In the genomic region with DNA sequence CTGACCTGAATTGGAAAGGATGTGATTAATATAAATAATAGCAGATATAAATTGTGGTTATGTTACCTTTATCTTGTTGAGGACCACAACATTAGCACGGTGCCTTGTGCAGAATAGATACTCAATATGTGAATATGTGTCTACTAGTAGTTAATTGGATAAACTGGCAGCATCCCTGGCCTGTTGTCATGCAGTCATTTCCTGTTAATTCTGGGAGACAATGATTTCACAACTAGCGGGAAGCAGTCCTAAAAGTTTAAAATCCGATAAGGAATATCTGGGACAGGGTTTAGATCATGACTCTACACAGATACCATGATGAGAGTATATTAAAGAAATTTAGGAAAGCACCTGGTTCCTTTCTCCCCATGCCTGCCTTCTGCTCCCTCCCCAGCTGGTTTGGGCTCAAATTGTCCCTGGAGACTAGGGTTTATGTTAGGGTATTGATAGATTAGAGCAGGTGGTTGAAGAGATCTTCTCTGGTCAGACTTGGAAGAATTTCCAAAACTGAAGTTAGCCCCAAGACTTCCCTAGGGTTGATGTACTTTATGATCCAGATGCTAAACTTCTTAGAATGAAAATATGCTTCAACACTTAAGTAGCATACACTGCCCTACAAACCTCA, we compare ENCODE assay signal across 22 cellular contexts. TPM values are rescaled to one million over a fixed set of nuclear protein-coding genes. Genes with fewer than 3 reads are reported as not detected.
DNase-seq lines count a peak whose midpoint lies in the region; ATAC-seq, FAIRE-seq and TF ChIP-seq lines count a peak whose summit lies in the region.
"Had no signal": no experiment of that assay in that cellular context is flagged by ENCODE, and none has a peak within 500 bp of the region (broad histone marks: within the 10 kb centered on the region; RNA-seq: fewer than 3 reads in every experiment).

No MANE protein-coding gene starts in this region.

- no peaks in the 10 kb centered on the region for H3K79me2 ChIP-seq in HepG2 (ENCODE audit: insufficient read depth, low read length)

- H3K9me3 ChIP-seq in HepG2 (ENCODE audit: low read length) = no peaks in the 10 kb centered on the region
- H3K9me3 ChIP-seq in right lobe of liver = no peaks in the 10 kb centered on the region
- no peaks in the 10 kb centered on the region for H3K9me3 ChIP-seq in aorta (ENCODE audit: control insufficient read depth, low read length)
- H3K9me3 ChIP-seq in BE2C = no peaks in the 10 kb centered on the region
- H3K9me3 ChIP-seq: A549, SJSA1 had no signal

- H3K4me3 ChIP-seq in HepG2 (replicated peaks in 1 of 3; ENCODE audit: insufficient read depth in 1 of 3, low read depth in 2 of 3, low read length in 3 of 3) (no peak overlapping the region), right lobe of liver (no peak overlapping the region), fibroblast of mammary gland (ENCODE audit: control insufficient read depth, low read depth, low read length) (no peak overlapping the region), aorta (ENCODE audit: low read length in 2 of 2) (no peak overlapping the region), dorsolateral prefrontal cortex (no peak overlapping the region), BE2C (ENCODE audit: low read depth, low read length) (no peak overlapping the region)

- TF ChIP-seq RAD21 in HepG2 (CRISPR knock-in tag; IDR thresholded peaks at IDR 0.05) = no peak

- TF ChIP-seq POLR2A in HepG2 (IDR thresholded peaks at IDR 0.05; ENCODE audit: insufficient read depth in 1 of 2, low read depth in 2 of 2, low read length in 2 of 2) (no peak), right lobe of liver (IDR thresholded peaks at IDR 0.05) (no peak)

- H3K36me3 ChIP-seq in HepG2 (replicated peaks in 1 of 2; ENCODE audit: control insufficient read depth in 1 of 2, insufficient read depth in 2 of 2, low read length in 2 of 2) = no peaks in the 10 kb centered on the region
- H3K36me3 ChIP-seq in right lobe of liver = no peaks in the 10 kb centered on the region
- H3K36me3 ChIP-seq in aorta (ENCODE audit: control insufficient read depth in 1 of 2, insufficient read depth in 2 of 2, low read length in 1 of 2) = peaks cover 3 to 14% of the 10 kb centered on the region in 2 donors
- no peaks in the 10 kb centered on the region for H3K36me3 ChIP-seq in BE2C
- H3K36me3 ChIP-seq: SJSA1 had no signal

- no TSS peak for BruUV-seq in HepG2 (replicated peaks; lab: Mats Ljungman, UMichigan)

- H3K27me3 ChIP-seq in HepG2 (ENCODE audit: control insufficient read depth in 1 of 2, insufficient read depth in 2 of 2, low read length in 2 of 2) (0 out of 5 replicates have a peak, but pooled peaks cover 0 to 5% of the 10 kb centered on the region in 2 experiments), right lobe of liver (no peaks in the 10 kb centered on the region), aorta (ENCODE audit: control insufficient read depth in 1 of 2, insufficient read depth in 2 of 2, low read length in 1 of 2) (no peaks in the 10 kb centered on the region), dorsolateral prefrontal cortex (no peaks in the 10 kb centered on the region), BE2C (no peaks in the 10 kb centered on the region)
- H3K27me3 ChIP-seq: SJSA1 had no signal

- FAIRE-seq in HepG2 (lab: Jason Lieb, UNC) = no peak
- FAIRE-seq: A549 had no signal

- DNase-seq in HepG2 (ENCODE audit: low spot score) = no peak
- DNase-seq in right lobe of liver = no peak
- DNase-seq in NCI-H524 (lab: John Stamatoyannopoulos, UW) = peak; percentile 34 to 56
- peak; percentile 15 for DNase-seq in fibroblast of mammary gland (ENCODE audit: low read depth)
- no peak for DNase-seq in aorta
- no peak for DNase-seq in dorsolateral prefrontal cortex
- no peak for DNase-seq in BE2C
- no peak for DNase-seq in NCI-H146 (lab: John Stamatoyannopoulos, UW)
- DNase-seq: Calu3; DMS79 treated with DMSO at 0.1 percent for 48 hours; GF-D8; GOT3; HCEC 1CT; NCI-H1092; NCI-H1417 treated with DMSO at 0.1 percent for 48 hours; NCI-H187; NCI-H2081 treated with DMSO at 0.1 percent for 48 hours; NK-92 treated with Interleukin-12 subunit alpha and Interleukin-12 subunit beta, amount 100 ng/mL, for 24 hours; PC-3 had no signal

- H4K20me1 ChIP-seq in HepG2 (ENCODE audit: insufficient read depth, low read length) = no peaks in the 10 kb centered on the region

- no peak for TF ChIP-seq CTCF in HepG2 (CRISPR knock-in tag; IDR thresholded peaks at IDR 0.05)
- TF ChIP-seq CTCF in right lobe of liver (IDR thresholded peaks at IDR 0.05) = no peak
- no peak for TF ChIP-seq CTCF in fibroblast of mammary gland (conservative IDR thresholded peaks at IDR 0.05; ENCODE audit: control insufficient read depth, insufficient read depth, low read depth, low read length)
- TF ChIP-seq CTCF in dorsolateral prefrontal cortex (IDR thresholded peaks at IDR 0.05 in 54 of 56, conservative IDR thresholded peaks at IDR 0.05 in 2 of 56; ENCODE audit: low read depth in 1 of 56, partially characterized antibody in 56 of 56) = no peak
- TF ChIP-seq CTCF in BE2C (IDR thresholded peaks at IDR 0.05; ENCODE audit: low read depth, low read length) = no peak

- H3K4me2 ChIP-seq in HepG2 (ENCODE audit: low read depth, low read length) = peak overlapping the region; percentile 78; the same call in 1 of the 2 replicates

- POLR2A ChIA-PET in HepG2 (lab: Yijun Ruan, JAX) = no interaction called here

- CTCF ChIA-PET in HepG2 (lab: Yijun Ruan, JAX; ENCODE audit: low intra/inter-chr PET ratio, low total read pairs) = no interaction called here

- TF ChIP-seq EP300 in HepG2 (IDR thresholded peaks at IDR 0.05; ENCODE audit: low read depth in 2 of 2, low read length in 2 of 2) (no peak), HepG2 (CRISPR knock-in tag; IDR thresholded peaks at IDR 0.05; ENCODE audit: borderline replicate concordance) (no peak)

- H3K9ac ChIP-seq in HepG2 (ENCODE audit: insufficient read depth, low read depth, low read length) = no peak overlapping the region

- intact Hi-C loops in HepG2 (cut with micrococcal nuclease; ENCODE audit: unreplicated experiment) = no loop called here
- intact Hi-C loops in right lobe of liver (cut with DNase I) = no loop called here
- intact Hi-C loops in aorta (cut with DNase I) = no loop called here
- intact Hi-C loops in dorsolateral prefrontal cortex (cut with DNase I) = no loop called here

- H3K4me1 ChIP-seq in HepG2 (ENCODE audit: insufficient read depth, low read length) (peaks cover 12% of the 10 kb centered on the region), right lobe of liver (no peaks in the 10 kb centered on the region), aorta (ENCODE audit: control insufficient read depth in 1 of 2, insufficient read depth in 2 of 2, low read length in 2 of 2) (no peaks in the 10 kb centered on the region), BE2C (no peaks in the 10 kb centered on the region)
- H3K4me1 ChIP-seq: SJSA1 had no signal

- ATAC-seq in HepG2 (no peak), right lobe of liver (no peak), aorta (ENCODE audit: low FRiP score) (peak; percentile 33)
- ATAC-seq: PC-3, Right ventricle myocardium inferior had no signal

- H3K27ac ChIP-seq in HepG2 (ENCODE audit: extremely low read length, insufficient read depth, low read length) (no peak overlapping the region), right lobe of liver (no peak overlapping the region), aorta (ENCODE audit: low read depth in 1 of 2, low read length in 2 of 2) (no peak overlapping the region), dorsolateral prefrontal cortex (no peak overlapping the region)

- no peak overlapping the region for H2AFZ ChIP-seq in HepG2 (ENCODE audit: low read length)

- WGBS in HepG2 (ENCODE audit: low lambda C conversion rate) = 56% methylated on average over 3 of the region's 3 CpGs
- 48% methylated on average over 3 of the region's 3 CpGs for WGBS in right lobe of liver (ENCODE audit: insufficient coverage, low coverage, low lambda C conversion rate, missing lambda C conversion rate)
- 63 to 64% methylated on average over 3 of the region's 3 CpGs for WGBS in aorta, 2 donors

- in situ Hi-C loops in HepG2 (cut with HindIII; ENCODE audit: extremely low pct_ligation_motif_present, low pct_unique_long_range_greater_than_20kb) = no loop called here

TF ChIP-seq in HepG2, 621 proteins besides CTCF, POLR2A, EP300 and RAD21 (continues in another document):
- no peak for TF ChIP-seq ZNF781 (CRISPR knock-in tag; IDR thresholded peaks at IDR 0.05; ENCODE audit: borderline replicate concordance, not compliant biosample characterization)
- TF ChIP-seq KAT8 (CRISPR knock-in tag; IDR thresholded peaks at IDR 0.05) = no peak
- TF ChIP-seq POGZ (CRISPR knock-in tag; IDR thresholded peaks at IDR 0.05) = no peak
- TF ChIP-seq ZNF713 (CRISPR knock-in tag; IDR thresholded peaks at IDR 0.05) = no peak
- TF ChIP-seq ZNF367 (CRISPR knock-in tag; IDR thresholded peaks at IDR 0.05; ENCODE audit: borderline replicate concordance) = no peak

RNA-seq across cellular contexts. Expression of a gene that starts 32.8 kb away (rescaled TPM):
- 0.34 and 0.42 TPM in 2 replicates for total RNA-seq in HepG2 (2016; rRNA removed; fragmentation: Illumina TruSeq; extraction: Trizol)
- 0.30 and 0.53 TPM in 2 replicates for total RNA-seq in HepG2 (2016; cell fraction: cytosol; rRNA removed; fragmentation: Illumina TruSeq; extraction: Trizol; ENCODE audit: low read depth)
- total RNA-seq in HepG2 (2016; cell fraction: insoluble cytoplasmic fraction; rRNA removed; fragmentation: Illumina TruSeq; extraction: Trizol) = 0.27 and 0.58 TPM in 2 replicates
- 0.49 and 0.76 TPM in 2 replicates for total RNA-seq in HepG2 (2016; cell fraction: membrane; rRNA removed; fragmentation: Illumina TruSeq; extraction: Trizol)
- 0.22 and 0.85 TPM in 2 replicates for total RNA-seq in HepG2 (2016; cell fraction: nucleus; rRNA removed; fragmentation: Illumina TruSeq; extraction: Trizol)
- 0.13 and 0.51 TPM in 2 replicates for polyA plus RNA-seq in HepG2 (2011; rRNA removed)
- 0.40 and 0.75 TPM in 2 replicates for polyA plus RNA-seq in HepG2 (2011; cell fraction: cytosol; rRNA removed)
- polyA plus RNA-seq in HepG2 (2011; cell fraction: nucleus; rRNA removed) = 0.14 and 0.19 TPM in 2 replicates
- 0.23 and 0.25 TPM in 2 replicates for polyA plus RNA-seq in HepG2 (2012)
- 0.27 and 0.35 TPM in 2 replicates for polyA plus RNA-seq in HepG2 (2016; cell fraction: cytosol; fragmentation: Illumina TruSeq; extraction: Trizol; ENCODE audit: low read depth)
- 0.56 and 0.59 TPM in 2 replicates for polyA plus RNA-seq in HepG2 (2016; cell fraction: insoluble cytoplasmic fraction; fragmentation: Illumina TruSeq; extraction: Trizol; ENCODE audit: low read depth)
- 0.32 and 0.33 TPM in 2 replicates for polyA plus RNA-seq in HepG2 (2016; cell fraction: membrane; fragmentation: Illumina TruSeq; extraction: Trizol; ENCODE audit: low read depth)
- polyA plus RNA-seq in HepG2 (2016; cell fraction: nucleus; fragmentation: Illumina TruSeq; extraction: Trizol; ENCODE audit: insufficient read depth, low read depth) = 0.43 and 0.75 TPM in 2 replicates
- 0.52 and 4.2 TPM in 2 replicates for polyA minus RNA-seq in HepG2 (2011; rRNA and poly(A)+ RNA removed; ENCODE audit: low replicate concordance)
- polyA minus RNA-seq in HepG2 (2011; cell fraction: cytosol; rRNA and poly(A)+ RNA removed) = 0.40 and 0.97 TPM in 2 replicates
- 0.25 and 0.77 TPM in 2 replicates for polyA minus RNA-seq in HepG2 (2011; cell fraction: nucleus; rRNA and poly(A)+ RNA removed)
- total RNA-seq in right lobe of liver = 10 to 100 TPM in 4 of 6 experiments, 1 to 10 TPM in 2; 7.3 to 15.1 (median 10.9) TPM
- 100 to 1,000 TPM; 200 to 396 TPM for total RNA-seq in aorta
- polyA plus RNA-seq in aorta = 100 to 1,000 TPM; 124 to 193 TPM
- total RNA-seq in dorsolateral prefrontal cortex = 100 to 1,000 TPM in 1 of 120 experiments, 10 to 100 TPM in 119; 14.0 to 100 (median 38.9) TPM
- polyA plus RNA-seq in BE2C (2012; ENCODE audit: insufficient read depth, insufficient read length, low read depth) = not detected

Comparison
In these comparisons a context has a peak if more than half of its experiments do, and no peak if none do; other contexts are left out.
1. DNase-seq: peak in NCI-H524 (2 of 2) and fibroblast of mammary gland (single experiment); none in HepG2 (single experiment), right lobe of liver (0 of 3), aorta (0 of 2), dorsolateral prefrontal cortex (0 of 10), BE2C (single experiment) and NCI-H146 (single experiment).